13 cellular contexts compared by ENCODE assay signal in genomic region chr9:107862329-107862728, GRCh38.
"Had no signal": no experiment of that assay in that cellular context is flagged by ENCODE, and none has a peak within 500 bp of the region (broad histone marks: within the 10 kb centered on the region; RNA-seq: fewer than 3 reads in every experiment).

No MANE protein-coding gene starts in this region.

- H3K36me3 Mint-ChIP-seq: activated CD4-positive, alpha-beta memory T cell treated with anti-CD3 and anti-CD28 coated beads for 36 hours; activated naive CD4-positive, alpha-beta T cell treated with anti-CD3 and anti-CD28 coated beads, Interleukin-2, amount 10 ng/mL, durations not matched to agents 7 days and 5 days had no signal

- FAIRE-seq: astrocyte had no signal

- H3K4me3 ChIP-seq: dorsolateral prefrontal cortex, gastrocnemius medialis, heart right ventricle had no signal

- H3K27ac ChIP-seq: dorsolateral prefrontal cortex, gastrocnemius medialis, WERI-Rb-1 had no signal

- H3K9me3 Mint-ChIP-seq: activated CD4-positive, alpha-beta memory T cell treated with anti-CD3 and anti-CD28 coated beads for 36 hours; activated T-cell treated with anti-CD3 and anti-CD28 coated beads, Interleukin-2, amount 50 U/mL, for 24 hours; endodermal cell had no signal

- DNase-seq: activated CD4-positive, alpha-beta memory T cell treated with anti-CD3 and anti-CD28 coated beads for 36 hours; activated naive CD4-positive, alpha-beta T cell treated with anti-CD3 and anti-CD28 coated beads, Interleukin-2, amount 10 ng/mL, durations not matched to agents 7 days and 5 days; activated T-cell treated with anti-CD3 and anti-CD28 coated beads, Interleukin-2, amount 50 U/mL, for 24 hours; dorsolateral prefrontal cortex; endodermal cell; gastrocnemius medialis; heart right ventricle; mammary epithelial cell; stimulated activated CD4-positive, alpha-beta T cell treated with anti-CD3 and anti-CD28 coated beads, Interleukin-12 subunit alpha, Interleukin-12 subunit beta, amount 100 ng/mL, for 4 hours; stimulated activated CD4-positive, alpha-beta T cell treated with anti-CD3 and anti-CD28 coated beads, Interleukin-2, amount 100 ng/mL, for 24 hours; T-helper 1 cell; WERI-Rb-1 had no signal

- H3K36me3 ChIP-seq: gastrocnemius medialis, heart right ventricle, WERI-Rb-1 had no signal

- H3K27me3 ChIP-seq: dorsolateral prefrontal cortex, gastrocnemius medialis, heart right ventricle had no signal

- H3K27me3 Mint-ChIP-seq: activated CD4-positive, alpha-beta memory T cell treated with anti-CD3 and anti-CD28 coated beads for 36 hours; activated naive CD4-positive, alpha-beta T cell treated with anti-CD3 and anti-CD28 coated beads, Interleukin-2, amount 10 ng/mL, durations not matched to agents 7 days and 5 days; activated T-cell treated with anti-CD3 and anti-CD28 coated beads, Interleukin-2, amount 50 U/mL, for 24 hours had no signal

- ATAC-seq: gastrocnemius medialis had no signal

- H3K27ac Mint-ChIP-seq: activated CD4-positive, alpha-beta memory T cell treated with anti-CD3 and anti-CD28 coated beads for 36 hours; activated naive CD4-positive, alpha-beta T cell treated with anti-CD3 and anti-CD28 coated beads, Interleukin-2, amount 10 ng/mL, durations not matched to agents 7 days and 5 days; activated T-cell treated with anti-CD3 and anti-CD28 coated beads, Interleukin-2, amount 50 U/mL, for 24 hours; endodermal cell had no signal

- H3K9me3 ChIP-seq: gastrocnemius medialis had no signal

- H3K4me3 Mint-ChIP-seq: activated CD4-positive, alpha-beta memory T cell treated with anti-CD3 and anti-CD28 coated beads for 36 hours; activated naive CD4-positive, alpha-beta T cell treated with anti-CD3 and anti-CD28 coated beads, Interleukin-2, amount 10 ng/mL, durations not matched to agents 7 days and 5 days; activated T-cell treated with anti-CD3 and anti-CD28 coated beads, Interleukin-2, amount 50 U/mL, for 24 hours; endodermal cell had no signal

- H3K4me1 ChIP-seq: gastrocnemius medialis had no signal

- H3K4me1 Mint-ChIP-seq: activated naive CD4-positive, alpha-beta T cell treated with anti-CD3 and anti-CD28 coated beads, Interleukin-2, amount 10 ng/mL, durations not matched to agents 7 days and 5 days; endodermal cell had no signal
